In the genomic region with DNA sequence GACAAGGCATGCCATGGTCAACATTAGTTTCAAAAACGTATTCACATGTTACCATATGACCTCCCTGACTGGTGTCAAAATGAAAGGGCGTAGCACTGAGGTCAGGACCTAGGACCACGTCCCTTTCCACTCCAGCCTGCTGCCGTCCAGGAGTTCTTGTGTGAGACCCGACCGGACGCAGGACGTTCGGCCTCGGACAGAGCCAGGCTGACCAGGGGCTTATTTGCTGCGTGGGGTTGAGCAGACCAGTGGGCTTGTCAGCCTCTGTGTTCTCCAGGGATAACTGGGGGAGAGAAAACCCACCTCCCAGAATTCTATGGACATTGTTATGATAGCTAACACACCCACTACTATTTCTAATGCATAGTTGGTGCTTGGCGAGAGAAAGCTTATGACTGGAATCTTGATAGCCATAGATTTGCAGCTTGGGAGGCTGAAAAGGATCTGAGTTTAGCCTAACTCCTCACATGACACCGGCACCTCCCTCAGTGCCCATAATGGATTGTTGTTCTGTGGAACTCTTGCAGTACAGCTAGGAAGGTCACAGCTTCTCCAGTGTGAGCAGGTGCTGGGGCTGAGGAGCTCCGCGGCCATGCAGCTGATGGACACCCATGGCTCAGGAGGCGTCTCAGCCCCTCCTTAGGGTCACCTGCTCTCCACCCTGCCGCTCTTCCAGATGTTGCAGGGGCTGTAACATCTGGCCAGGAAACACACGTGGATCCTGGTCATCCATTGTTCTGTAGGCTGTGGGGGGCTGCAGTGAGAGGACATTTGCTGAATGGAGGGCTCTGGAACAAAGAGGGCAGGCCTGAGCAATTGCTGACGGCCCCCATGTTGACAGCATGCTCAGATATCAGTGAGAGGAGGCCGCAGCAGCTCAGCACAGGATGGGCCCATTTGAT, we compare ENCODE assay signal across 17 cellular contexts.
DNase-seq lines count a peak whose midpoint lies in the region; ATAC-seq and TF ChIP-seq lines count a peak whose summit lies in the region.
"Had no signal": no experiment of that assay in that cellular context is flagged by ENCODE, and none has a peak within 500 bp of the region (broad histone marks: within the 10 kb centered on the region; RNA-seq: fewer than 3 reads in every experiment).

No MANE protein-coding gene starts in this region.

- H3K4me3 ChIP-seq in H7 (ENCODE audit: insufficient read depth, low read depth, low read length): no peak overlapping the region
- no peak overlapping the region for H3K4me3 ChIP-seq in spleen
- H3K4me3 ChIP-seq: BLaER1, GM23338 had no signal

- DNase-seq in H7: peak; percentile 3
- DNase-seq in left kidney (ENCODE audit: low read depth, low spot score): peak; percentile 53
- peak; percentile 56 for DNase-seq in osteocyte (ENCODE audit: extremely low spot score, unreplicated experiment)
- DNase-seq in spleen: peak; percentile 62
- no peak for DNase-seq in cerebellum (ENCODE audit: low spot score)
- no peak for DNase-seq in DMS153 treated with DMSO at 0.1 percent for 48 hours (lab: John Stamatoyannopoulos, UW; ENCODE audit: unreplicated experiment)
- DNase-seq: 8988T; CD4-positive, alpha-beta memory T cell; DMS79 treated with DMSO at 0.1 percent for 48 hours; GF-D8; HFFc6 had no signal

- intact Hi-C loops in spleen (cut with DNase I; ENCODE audit: low total_unique reads): no loop called here

- H3K27ac ChIP-seq in spleen: no peak overlapping the region
- H3K27ac ChIP-seq: BLaER1 had no signal

- no peaks in the 10 kb centered on the region for H3K36me3 Mint-ChIP-seq in osteocyte (ENCODE audit: unreplicated experiment)
- H3K36me3 Mint-ChIP-seq in activated T-helper 17 cell treated with anti-CD3 and anti-CD28 coated beads, Interleukin-2, amount 50 U/mL, for 72 hours (ENCODE audit: low read depth): no peaks in the 10 kb centered on the region
- H3K36me3 Mint-ChIP-seq: CD14-positive monocyte; CD4-positive, alpha-beta memory T cell had no signal

- TF ChIP-seq CTCF in osteocyte (IDR thresholded peaks at IDR 0.05): no peak
- TF ChIP-seq CTCF in spleen (IDR thresholded peaks at IDR 0.05 in 8 of 11, conservative IDR thresholded peaks at IDR 0.05 in 3 of 11): no peak

- H3K9me3 ChIP-seq in spleen: no peaks in the 10 kb centered on the region
- H3K9me3 ChIP-seq: BLaER1 had no signal

- H3K4me3 Mint-ChIP-seq in osteocyte (ENCODE audit: unreplicated experiment): no peak overlapping the region
- H3K4me3 Mint-ChIP-seq in activated T-helper 17 cell treated with anti-CD3 and anti-CD28 coated beads, Interleukin-2, amount 50 U/mL, for 72 hours: no peak overlapping the region
- H3K4me3 Mint-ChIP-seq: CD14-positive monocyte; CD4-positive, alpha-beta memory T cell; GM23338; HFFc6 had no signal

- WGBS in spleen, 5 donors: 71 to 79% (median 75%) methylated on average over 18 to 20 of the region's 20 CpGs

- peaks cover 2% of the 10 kb centered on the region for H3K9me3 Mint-ChIP-seq in osteocyte (ENCODE audit: unreplicated experiment)
- no peaks in the 10 kb centered on the region for H3K9me3 Mint-ChIP-seq in activated T-helper 17 cell treated with anti-CD3 and anti-CD28 coated beads, Interleukin-2, amount 50 U/mL, for 72 hours

- TF ChIP-seq POLR2A in spleen (IDR thresholded peaks at IDR 0.05): no peak

- no peaks in the 10 kb centered on the region for H3K4me1 Mint-ChIP-seq in osteocyte (ENCODE audit: unreplicated experiment)
- H3K4me1 Mint-ChIP-seq in activated T-helper 17 cell treated with anti-CD3 and anti-CD28 coated beads, Interleukin-2, amount 50 U/mL, for 72 hours: no peaks in the 10 kb centered on the region
- H3K4me1 Mint-ChIP-seq: CD14-positive monocyte; CD4-positive, alpha-beta memory T cell; GM23338 had no signal

- no peak overlapping the region for H3K27ac Mint-ChIP-seq in osteocyte (ENCODE audit: unreplicated experiment)
- no peak overlapping the region for H3K27ac Mint-ChIP-seq in activated T-helper 17 cell treated with anti-CD3 and anti-CD28 coated beads, Interleukin-2, amount 50 U/mL, for 72 hours
- H3K27ac Mint-ChIP-seq: CD4-positive, alpha-beta memory T cell; GM23338; HFFc6 had no signal

- H3K27me3 ChIP-seq in H7 (ENCODE audit: control insufficient read depth, insufficient read depth, low read length) (no peaks in the 10 kb centered on the region), spleen (replicated peaks in 1 of 7) (peaks cover 0 to 5% (median 0%) of the 10 kb centered on the region in 7 donors)
- H3K27me3 ChIP-seq: BLaER1 had no signal

- no peak for ATAC-seq in HG03378 (IDR thresholded peaks at IDR 0.05; ENCODE audit: unreplicated experiment)
- ATAC-seq in activated T-helper 17 cell treated with anti-CD3 and anti-CD28 coated beads, Interleukin-2, amount 50 U/mL, for 72 hours (replicated peaks): no peak
- ATAC-seq: GM23338, HCT116 had no signal

- H3K4me1 ChIP-seq in spleen: no peaks in the 10 kb centered on the region
- H3K4me1 ChIP-seq: BLaER1 had no signal

- H3K36me3 ChIP-seq in H7 (replicated peaks; ENCODE audit: control insufficient read depth, insufficient read depth, low read length) (no peaks in the 10 kb centered on the region), spleen (no peaks in the 10 kb centered on the region)
- H3K36me3 ChIP-seq: BLaER1 had no signal

- no peaks in the 10 kb centered on the region for H3K27me3 Mint-ChIP-seq in osteocyte (ENCODE audit: unreplicated experiment)
- no peaks in the 10 kb centered on the region for H3K27me3 Mint-ChIP-seq in activated T-helper 17 cell treated with anti-CD3 and anti-CD28 coated beads, Interleukin-2, amount 50 U/mL, for 72 hours

Comparison
In these comparisons a context has a peak if more than half of its experiments do, and no peak if none do; other contexts are left out.
1. DNase-seq: peak in H7 (single experiment), left kidney (single experiment), osteocyte (single experiment) and spleen (single experiment); none in cerebellum (single experiment) and DMS153 treated with DMSO at 0.1 percent for 48 hours (single experiment).